Comparison of ENCODE assay signal across 10 cellular contexts in the genomic region with DNA sequence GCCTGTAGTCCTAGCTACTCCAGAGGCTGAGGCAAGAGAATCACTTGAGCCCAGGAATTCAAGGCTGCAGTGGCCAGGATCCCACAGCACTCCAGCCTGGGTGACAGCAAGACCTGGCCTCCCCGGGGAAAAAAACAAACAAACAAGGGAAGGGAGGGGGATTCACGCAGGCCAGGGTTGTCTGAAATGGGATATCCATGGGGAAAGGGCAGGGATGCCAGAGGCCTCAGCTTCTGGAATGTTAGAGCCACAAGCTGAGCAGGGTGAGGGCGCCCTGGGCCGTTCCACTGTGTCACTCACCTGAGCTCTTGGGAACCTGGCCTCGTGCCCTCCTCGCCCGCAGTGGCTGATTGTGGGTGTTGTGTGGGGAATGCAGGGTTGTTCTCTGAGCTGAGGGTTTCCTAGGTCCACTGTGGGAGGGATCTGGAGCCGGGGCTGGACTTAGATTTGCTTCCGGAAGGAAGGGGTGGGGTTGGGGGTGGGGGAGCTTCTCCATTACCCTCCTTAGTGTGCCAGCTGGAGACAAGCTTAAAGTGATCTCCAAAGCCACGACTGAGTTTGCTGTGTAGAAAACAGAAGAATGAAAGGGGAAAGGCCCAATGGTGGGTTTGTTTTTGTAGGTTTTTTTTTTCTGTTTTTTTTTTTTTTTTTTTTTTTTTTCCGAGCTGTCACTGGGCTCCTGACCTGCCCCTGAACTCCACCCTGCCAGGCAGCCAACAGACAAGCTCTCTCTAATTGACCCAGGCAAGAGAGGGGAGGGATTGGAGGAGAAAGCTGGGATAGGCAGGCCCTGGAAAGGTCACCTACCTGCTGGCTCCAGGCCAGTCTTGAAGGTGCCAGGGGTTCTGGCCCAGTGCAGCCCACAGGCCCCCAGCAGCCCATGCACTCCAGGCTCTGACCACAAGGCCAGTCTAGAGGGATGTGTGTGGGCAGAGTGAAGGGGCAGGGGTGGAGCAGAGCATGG. TPM values are rescaled to one million over a fixed set of nuclear protein-coding genes. Genes with fewer than 3 reads are reported as not detected.
DNase-seq lines count a peak whose midpoint lies in the region; ATAC-seq lines count a peak whose summit lies in the region.
"Had no signal": no experiment of that assay in that cellular context is flagged by ENCODE, and none has a peak within 500 bp of the region (broad histone marks: within the 10 kb centered on the region; RNA-seq: fewer than 3 reads in every experiment).

A gene (minus strand): TSS at position 414 of the 964 bp plus-strand sequence. CDS start 1,189 bp downstream, outside the sequence.

- peak within 1 kb of the TSS; percentile 64 for H3K27ac Mint-ChIP-seq in activated naive CD8-positive, alpha-beta T cell treated with anti-CD3 and anti-CD28 coated beads, Interleukin-2, amount 10 ng/mL, durations not matched to agents 7 days and 5 days
- peak within 1 kb of the TSS; percentile 72 for H3K27ac Mint-ChIP-seq in stimulated activated memory B cell treated with anti-CD40 and anti-IgM and Interleukin-4, amounts not matched to agents 10 μg/mL and 1 μg/mL and 100 μg/mL, for 72 hours

- no peaks in the 10 kb centered on the region for H3K9me3 Mint-ChIP-seq in activated naive CD8-positive, alpha-beta T cell treated with anti-CD3 and anti-CD28 coated beads, Interleukin-2, amount 10 ng/mL, durations not matched to agents 7 days and 5 days
- H3K9me3 Mint-ChIP-seq in stimulated activated memory B cell treated with anti-CD40 and anti-IgM and Interleukin-4, amounts not matched to agents 10 μg/mL and 1 μg/mL and 100 μg/mL, for 72 hours: no peaks in the 10 kb centered on the region
- H3K9me3 Mint-ChIP-seq: neural crest cell had no signal

- POLR2A ChIA-PET in activated naive CD8-positive, alpha-beta T cell treated with anti-CD3 and anti-CD28 coated beads, Interleukin-2, amount 10 ng/mL, durations not matched to agents 7 days and 5 days (lab: Charles Lee): interaction anchor here (0.7 to 1.4 kb wide), 4 partner anchors 13 to 1422 kb away, joined by 3 to 5 read pairs (median 4); a partner anchor contains a TSS

- peaks cover 2% of the 10 kb centered on the region for H3K36me3 Mint-ChIP-seq in activated naive CD8-positive, alpha-beta T cell treated with anti-CD3 and anti-CD28 coated beads, Interleukin-2, amount 10 ng/mL, durations not matched to agents 7 days and 5 days
- H3K36me3 Mint-ChIP-seq in stimulated activated memory B cell treated with anti-CD40 and anti-IgM and Interleukin-4, amounts not matched to agents 10 μg/mL and 1 μg/mL and 100 μg/mL, for 72 hours: no peaks in the 10 kb centered on the region

- H3K4me1 Mint-ChIP-seq in activated naive CD8-positive, alpha-beta T cell treated with anti-CD3 and anti-CD28 coated beads, Interleukin-2, amount 10 ng/mL, durations not matched to agents 7 days and 5 days: peaks cover 14% of the 10 kb centered on the region
- peaks cover 5% of the 10 kb centered on the region for H3K4me1 Mint-ChIP-seq in stimulated activated memory B cell treated with anti-CD40 and anti-IgM and Interleukin-4, amounts not matched to agents 10 μg/mL and 1 μg/mL and 100 μg/mL, for 72 hours
- H3K4me1 Mint-ChIP-seq: neural crest cell had no signal

- peak; percentile 22 for DNase-seq in NCI-H748 (lab: John Stamatoyannopoulos, UW; ENCODE audit: unreplicated experiment)
- DNase-seq in NCI-H748 treated with DMSO at 0.1 percent for 48 hours (lab: John Stamatoyannopoulos, UW): no peak
- DNase-seq in activated naive CD8-positive, alpha-beta T cell treated with anti-CD3 and anti-CD28 coated beads, Interleukin-2, amount 10 ng/mL, durations not matched to agents 7 days and 5 days: no peak
- peak; percentile 81 to 83 for DNase-seq in left colon
- no peak for DNase-seq in NCI-H146 treated with DMSO at 0.1 percent for 48 hours (lab: John Stamatoyannopoulos, UW; ENCODE audit: unreplicated experiment)
- DNase-seq in posterior vena cava (ENCODE audit: low spot score): no peak
- no peak for DNase-seq in stimulated activated CD4-positive, alpha-beta T cell treated with anti-CD3 and anti-CD28 coated beads, Interleukin-1b, Interleukin-23, amount 100 ng/mL, for 48 hours
- DNase-seq: NCI-H2227 treated with DMSO at 0.1 percent for 48 hours had no signal

- ATAC-seq in activated naive CD8-positive, alpha-beta T cell treated with anti-CD3 and anti-CD28 coated beads, Interleukin-2, amount 10 ng/mL, durations not matched to agents 7 days and 5 days (ENCODE audit: low read depth): no peak
- peak; percentile 67 for ATAC-seq in left colon
- no peak for ATAC-seq in stimulated activated memory B cell treated with anti-CD40 and anti-IgM and Interleukin-4, amounts not matched to agents 10 μg/mL and 1 μg/mL and 100 μg/mL, for 72 hours

- H3K4me3 Mint-ChIP-seq in activated naive CD8-positive, alpha-beta T cell treated with anti-CD3 and anti-CD28 coated beads, Interleukin-2, amount 10 ng/mL, durations not matched to agents 7 days and 5 days: no peak within 1 kb of the TSS
- no peak within 1 kb of the TSS for H3K4me3 Mint-ChIP-seq in stimulated activated memory B cell treated with anti-CD40 and anti-IgM and Interleukin-4, amounts not matched to agents 10 μg/mL and 1 μg/mL and 100 μg/mL, for 72 hours
- H3K4me3 Mint-ChIP-seq: neural crest cell had no signal

- intact Hi-C loops in left colon (cut with DNase I, micrococcal nuclease): no loop called here
- intact Hi-C loops in posterior vena cava (cut with DNase I): no loop called here

- H3K27me3 Mint-ChIP-seq in activated naive CD8-positive, alpha-beta T cell treated with anti-CD3 and anti-CD28 coated beads, Interleukin-2, amount 10 ng/mL, durations not matched to agents 7 days and 5 days: no peaks in the 10 kb centered on the region
- no peaks in the 10 kb centered on the region for H3K27me3 Mint-ChIP-seq in stimulated activated memory B cell treated with anti-CD40 and anti-IgM and Interleukin-4, amounts not matched to agents 10 μg/mL and 1 μg/mL and 100 μg/mL, for 72 hours

RNA-seq across cellular contexts. Expression of the gene that starts here (rescaled TPM):
- total RNA-seq in activated naive CD8-positive, alpha-beta T cell treated with anti-CD3 and anti-CD28 coated beads, Interleukin-2, amount 10 ng/mL, durations not matched to agents 7 days and 5 days: 10 to 100 TPM; 16.3 to 17.5 TPM
- total RNA-seq in left colon (100 to 1,000 TPM; 115 to 135 TPM), posterior vena cava (10 to 100 TPM in 1 of 2 donors, 1 to 10 TPM in 1; 8.9 to 16.7 TPM)

Comparison
In these comparisons a context has a peak if more than half of its experiments do, and no peak if none do; other contexts are left out.
1. RNA of the gene that starts here (total RNA-seq): 115 to 135 TPM in left colon; 16.3 to 17.5 TPM in activated naive CD8-positive, alpha-beta T cell treated with anti-CD3 and anti-CD28 coated beads, Interleukin-2, amount 10 ng/mL, durations not matched to agents 7 days and 5 days and 8.9 to 16.7 TPM in posterior vena cava; every median in the first group is over 4 times any median in the second.
2. DNase-seq: peak in NCI-H748 (single experiment) and left colon (2 of 2); none in NCI-H748 treated with DMSO at 0.1 percent for 48 hours (single experiment), activated naive CD8-positive, alpha-beta T cell treated with anti-CD3 and anti-CD28 coated beads, Interleukin-2, amount 10 ng/mL, durations not matched to agents 7 days and 5 days (single experiment), NCI-H146 treated with DMSO at 0.1 percent for 48 hours (single experiment), posterior vena cava (single experiment) and stimulated activated CD4-positive, alpha-beta T cell treated with anti-CD3 and anti-CD28 coated beads, Interleukin-1b, Interleukin-23, amount 100 ng/mL, for 48 hours (single experiment).